8 cellular contexts compared by ENCODE assay signal in genomic region chr10:22335204-22335956, GRCh38. TPM values are rescaled to one million over a fixed set of nuclear protein-coding genes. Genes with fewer than 3 reads are reported as not detected.
DNase-seq lines count a peak whose midpoint lies in the region; ATAC-seq, FAIRE-seq and TF ChIP-seq lines count a peak whose summit lies in the region.

No MANE protein-coding gene starts in this region.

- BruUV-seq in Panc1 (replicated peaks; lab: Mats Ljungman, UMichigan) (no TSS peak), GM12878 (replicated peaks; lab: Mats Ljungman, UMichigan) (no TSS peak)

- H3K4me1 ChIP-seq in Panc1 (ENCODE audit: control insufficient read depth, insufficient read depth, low read length) (no peaks in the 10 kb centered on the region), GM12878 (ENCODE audit: control insufficient read depth, insufficient read depth, low read length) (peaks cover 29% of the 10 kb centered on the region), iPS-20b (ENCODE audit: insufficient read depth, low read length) (no peaks in the 10 kb centered on the region; the same call in 1 of the 2 replicates), skeletal muscle satellite cell (ENCODE audit: control insufficient read depth, insufficient read depth, low read length) (peaks cover 22% of the 10 kb centered on the region)

- ATAC-seq in GM21515 (IDR thresholded peaks at IDR 0.05; ENCODE audit: unreplicated experiment) (peak; percentile 51), Panc1 (peak; percentile 79), GM12878 (peak; percentile 81)

- TF ChIP-seq EP300 in GM12878 (IDR thresholded peaks at IDR 0.05; ENCODE audit: borderline replicate concordance in 1 of 2, control insufficient read depth in 1 of 2, low read depth in 2 of 2, low read length in 2 of 2) = no peak

- H3K36me3 ChIP-seq in Panc1 (ENCODE audit: control insufficient read depth, insufficient read depth, low read length) = no peaks in the 10 kb centered on the region
- no peaks in the 10 kb centered on the region for H3K36me3 ChIP-seq in GM12878 (ENCODE audit: control insufficient read depth in 2 of 2, insufficient read depth in 2 of 2, low read length in 1 of 2)
- no peaks in the 10 kb centered on the region for H3K36me3 ChIP-seq in iPS-20b (ENCODE audit: insufficient read depth, low read depth, low read length)
- H3K36me3 ChIP-seq in skeletal muscle satellite cell (ENCODE audit: insufficient read depth, low read length) = no peaks in the 10 kb centered on the region

- RAD21 ChIA-PET in GM12878 (lab: Charles Lee; ENCODE audit: unreplicated experiment) = interaction anchor here (0.6 kb wide), 1 partner anchor 654 kb away, joined by 5 read pairs; no protein-coding TSS in a partner anchor

- POLR2A ChIA-PET in Panc1 (lab: Charles Lee) = no interaction called here
- POLR2A ChIA-PET in GM12878 (lab: Charles Lee) = interaction anchor here (0.6 kb wide), 2 partner anchors 375 to 873 kb away, joined by 3 to 4 read pairs; no protein-coding TSS in a partner anchor

- H3K27me3 ChIP-seq in Panc1 (ENCODE audit: control insufficient read depth, insufficient read depth, low read length) (peaks cover 14% of the 10 kb centered on the region), GM12878 (replicated peaks in 1 of 2; ENCODE audit: control insufficient read depth in 2 of 2, insufficient read depth in 2 of 2, low read length in 1 of 2) (peaks cover 8 to 31% of the 10 kb centered on the region in 2 experiments), iPS-20b (ENCODE audit: insufficient read depth, low read length) (peaks cover 100% of the 10 kb centered on the region), skeletal muscle satellite cell (ENCODE audit: control insufficient read depth, insufficient read depth, low read length) (peaks cover 52% of the 10 kb centered on the region)

- CTCF ChIA-PET in Panc1 (lab: Charles Lee) (no interaction called here), GM12878 (lab: Yijun Ruan, JAX) (no interaction called here)

- TF ChIP-seq CTCF in Panc1 (IDR thresholded peaks at IDR 0.05) (no peak), GM12878 (IDR thresholded peaks at IDR 0.05 in 2 of 3, conservative IDR thresholded peaks at IDR 0.05 in 1 of 3; ENCODE audit: control insufficient read depth in 2 of 3, extremely low read depth in 1 of 3, insufficient read depth in 1 of 3, low read depth in 3 of 3, low read length in 3 of 3) (no peak)

- H3K79me2 ChIP-seq in GM12878 (ENCODE audit: control insufficient read depth, insufficient read depth, low read length) = no peaks in the 10 kb centered on the region

- peak overlapping the region; percentile 90 for H2AFZ ChIP-seq in GM12878 (ENCODE audit: control insufficient read depth, low read depth, low read length)

- no peak for FAIRE-seq in GM12878 (lab: Jason Lieb, UNC)

- H3K9me3 ChIP-seq in Panc1 (ENCODE audit: control insufficient read depth, insufficient read depth, low read depth, low read length) (no peaks in the 10 kb centered on the region), GM12878 (replicated peaks; ENCODE audit: control insufficient read depth, insufficient read depth, low read length) (no peaks in the 10 kb centered on the region; the same call in 2 of the 3 replicates), iPS-20b (ENCODE audit: insufficient read depth, low read depth, low read length) (peaks cover 3% of the 10 kb centered on the region; the same call in 1 of the 2 replicates), skeletal muscle satellite cell (replicated peaks; ENCODE audit: low read length) (no peaks in the 10 kb centered on the region)

- TF ChIP-seq POLR2A in GM12878 (IDR thresholded peaks at IDR 0.05; ENCODE audit: low read depth, low read length) = peak; percentile 66; the same call in 1 of the 2 replicates

- intact Hi-C loops in Panc1 (cut with micrococcal nuclease; ENCODE audit: unreplicated experiment) = no loop called here
- intact Hi-C loops in GM12878 (cut with micrococcal nuclease; ENCODE audit: unreplicated experiment) = no loop called here

- H3K4me3 ChIP-seq in Panc1 (ENCODE audit: low read depth in 2 of 2, low read length in 2 of 2) = peak overlapping the region; percentile 39 to 63
- H3K4me3 ChIP-seq in GM12878 = peak overlapping the region; percentile 61; the same call in 1 of the 2 replicates
- peak overlapping the region; percentile 51; the same call in 1 of the 2 replicates for H3K4me3 ChIP-seq in iPS-20b (ENCODE audit: low read length)
- H3K4me3 ChIP-seq in skeletal muscle satellite cell (ENCODE audit: low read length) = peak overlapping the region; percentile 70

- no peaks in the 10 kb centered on the region for H4K20me1 ChIP-seq in GM12878 (ENCODE audit: control insufficient read depth, insufficient read depth)

- H3K9ac ChIP-seq in GM12878 (ENCODE audit: control insufficient read depth, insufficient read depth, low read length) = peak overlapping the region; percentile 45
- no peak overlapping the region for H3K9ac ChIP-seq in iPS-20b (ENCODE audit: low read depth, low read length)
- H3K9ac ChIP-seq in skeletal muscle satellite cell (ENCODE audit: low read depth, low read length) = peak overlapping the region; percentile 74

- SMC1A ChIA-PET in GM12878 (lab: Charles Lee; ENCODE audit: uncharacterized antibody, unreplicated experiment) = no interaction called here

- DNase-seq in CD1c-positive myeloid dendritic cell (ENCODE audit: extremely low spot score) = peak; percentile 85
- no peak for DNase-seq in Panc1 (ENCODE audit: low read depth, low spot score)
- no peak for DNase-seq in GM12878 (ENCODE audit: low read depth, low spot score)
- DNase-seq in NCI-H187 treated with DMSO at 0.1 percent for 48 hours (lab: John Stamatoyannopoulos, UW) = no peak
- no peak for DNase-seq in COLO668 (lab: John Stamatoyannopoulos, UW; ENCODE audit: unreplicated experiment)

- H3K4me2 ChIP-seq in GM12878 (ENCODE audit: control insufficient read depth, insufficient read depth) (peak overlapping the region; percentile 94), skeletal muscle satellite cell (ENCODE audit: low read length) (peak overlapping the region; percentile 89)

- WGBS in GM12878 (ENCODE audit: insufficient coverage, insufficient replicate concordance, low lambda C conversion rate, missing lambda C conversion rate) = 6% methylated on average over 61 of the region's 71 CpGs

- in situ Hi-C loops in Panc1 (cut with HindIII; ENCODE audit: low pct_unique_long_range_greater_than_20kb, low sequenced_read_pairs) = no loop called here
- in situ Hi-C loops in GM12878 (cut with MboI) = no loop called here

- TF ChIP-seq RAD21 in GM12878 (IDR thresholded peaks at IDR 0.05; ENCODE audit: insufficient read depth, low read depth, low read length) = no peak

- H3K27ac ChIP-seq in Panc1 (ENCODE audit: low read length) = 0 out of 2 replicates have a peak overlapping the region, but pooled peaks have one; percentile 57
- H3K27ac ChIP-seq in GM12878 (ENCODE audit: control insufficient read depth, insufficient read depth) = no peak overlapping the region
- H3K27ac ChIP-seq in iPS-20b (ENCODE audit: low read length) = no peak overlapping the region

RNA-seq across cellular contexts. Expression of gene SPAG6, which starts 9.9 kb away (rescaled TPM):
- total RNA-seq in Panc1 (2021; ENCODE audit: unreplicated experiment) = not detected
- polyA plus RNA-seq in Panc1 (2012; ENCODE audit: insufficient read length) = not detected
- total RNA-seq in GM12878 (2013; cell fraction: nucleolus; rRNA removed) = 0.21 and 0.49 TPM in 2 replicates
- total RNA-seq in GM12878 (2014; rRNA removed) = 0.27 and 0.51 TPM in 2 replicates
- 0.40 and 0.60 TPM in 2 replicates for total RNA-seq in GM12878 (2014; rRNA removed; fragmentation: Illumina TruSeq; extraction: Trizol)
- 0.21 and 0.36 TPM in 2 replicates for total RNA-seq in GM12878 (2021)
- 0.10 TPM for polyA plus RNA-seq in GM12878 (2011; ENCODE audit: low read depth)
- polyA plus RNA-seq in GM12878 (2011; rRNA removed) = 0.34 and 0.71 TPM in 2 replicates
- polyA plus RNA-seq in GM12878 (2011; cell fraction: cytosol; rRNA removed) = 0.16 and 0.25 TPM in 2 replicates
- 0.30 and 0.38 TPM in 2 replicates for polyA plus RNA-seq in GM12878 (2011; cell fraction: nucleus; rRNA removed)
- polyA plus RNA-seq in GM12878 (2012) = 0.21 and 0.24 TPM in 2 replicates
- 0.53 and 0.95 TPM in 2 replicates for polyA plus RNA-seq in GM12878 (2014; fragmentation: Illumina TruSeq; extraction: Trizol)
- polyA plus RNA-seq in GM12878 (2014; fragmentation: Nextera tagmentation; extraction: Ambion mirVana) = under 1 TPM; 0.13 to 0.26 TPM
- 0.65 and 0.99 TPM in 2 replicates for polyA plus RNA-seq in GM12878 (2014; rRNA removed)
- under 1 TPM in 1 of 2 experiments, not detected in 1; 0.43 TPM for polyA plus RNA-seq in GM12878 (2016; fragmentation: Nextera tagmentation; extraction: Ambion mirVana)
- polyA minus RNA-seq in GM12878 (2011; rRNA and poly(A)+ RNA removed) = 0.21 and 0.22 TPM in 2 replicates
- polyA minus RNA-seq in GM12878 (2011; cell fraction: cytosol; rRNA and poly(A)+ RNA removed) = not detected in 2 replicates
- polyA minus RNA-seq in GM12878 (2011; cell fraction: nucleus; rRNA and poly(A)+ RNA removed) = 0.36 TPM in 1 of 2 replicates, not detected in the other
- total RNA-seq in skeletal muscle satellite cell (2012; rRNA removed) = under 0.01 TPM in 1 of 2 replicates, not detected in the other

RNA-seq across cellular contexts. Expression of gene BMI1, which starts 14.5 kb away (rescaled TPM):
- total RNA-seq in Panc1 (2021; ENCODE audit: unreplicated experiment) = 55.1 TPM
- 27.4 TPM for polyA plus RNA-seq in Panc1 (2012; ENCODE audit: insufficient read length)
- total RNA-seq in GM12878 (2013; cell fraction: nucleolus; rRNA removed) = 43.7 and 47.2 TPM in 2 replicates
- total RNA-seq in GM12878 (2014; rRNA removed) = 27.5 and 34.6 TPM in 2 replicates
- 31.5 and 32.4 TPM in 2 replicates for total RNA-seq in GM12878 (2014; rRNA removed; fragmentation: Illumina TruSeq; extraction: Trizol)
- 29.1 and 29.4 TPM in 2 replicates for total RNA-seq in GM12878 (2021)
- 10.5 TPM for polyA plus RNA-seq in GM12878 (2011; ENCODE audit: low read depth)
- polyA plus RNA-seq in GM12878 (2011; rRNA removed) = 49.7 and 70.6 TPM in 2 replicates
- 20.6 and 22.9 TPM in 2 replicates for polyA plus RNA-seq in GM12878 (2011; cell fraction: cytosol; rRNA removed)
- polyA plus RNA-seq in GM12878 (2011; cell fraction: nucleus; rRNA removed) = 77.8 and 78.2 TPM in 2 replicates
- 25.9 and 26.9 TPM in 2 replicates for polyA plus RNA-seq in GM12878 (2012)
- polyA plus RNA-seq in GM12878 (2014; fragmentation: Illumina TruSeq; extraction: Trizol) = 32.1 and 39.0 TPM in 2 replicates
- 10 to 100 TPM in 1 of 2 experiments, 1 to 10 TPM in 1; 8.0 to 12.4 TPM for polyA plus RNA-seq in GM12878 (2014; fragmentation: Nextera tagmentation; extraction: Ambion mirVana)
- 24.2 and 24.6 TPM in 2 replicates for polyA plus RNA-seq in GM12878 (2014; rRNA removed)
- polyA plus RNA-seq in GM12878 (2016; fragmentation: Nextera tagmentation; extraction: Ambion mirVana) = 10 to 100 TPM; 17.4 to 19.5 TPM
- 47.5 and 83.2 TPM in 2 replicates for polyA minus RNA-seq in GM12878 (2011; rRNA and poly(A)+ RNA removed)
- 16.7 and 33.9 TPM in 2 replicates for polyA minus RNA-seq in GM12878 (2011; cell fraction: cytosol; rRNA and poly(A)+ RNA removed)
- 18.1 and 22.3 TPM in 2 replicates for polyA minus RNA-seq in GM12878 (2011; cell fraction: nucleus; rRNA and poly(A)+ RNA removed)
- total RNA-seq in skeletal muscle satellite cell (2012; rRNA removed) = 58.3 and 69.0 TPM in 2 replicates

RNA-seq across cellular contexts. Expression of gene COMMD3, which starts 19.2 kb away (rescaled TPM):
- total RNA-seq in Panc1 (2021; ENCODE audit: unreplicated experiment) (35.6 TPM), GM12878 (2014; rRNA removed) (65.3 and 70.9 TPM in 2 replicates), GM12878 (2014; rRNA removed; fragmentation: Illumina TruSeq; extraction: Trizol) (64.5 and 72.3 TPM in 2 replicates), GM12878 (2021) (68.0 and 74.3 TPM in 2 replicates)
- polyA plus RNA-seq in Panc1 (2012; ENCODE audit: insufficient read length) = 28.6 TPM
- total RNA-seq in GM12878 (2013; cell fraction: nucleolus; rRNA removed) = 52.1 and 56.3 TPM in 2 replicates
- 65.1 TPM for polyA plus RNA-seq in GM12878 (2011; ENCODE audit: low read depth)
- polyA plus RNA-seq in GM12878 (2011; rRNA removed) (101 and 151 TPM in 2 replicates), GM12878 (2014; fragmentation: Illumina TruSeq; extraction: Trizol) (68.1 and 74.9 TPM in 2 replicates), GM12878 (2014; fragmentation: Nextera tagmentation; extraction: Ambion mirVana) (100 to 1,000 TPM; 238 to 248 TPM), GM12878 (2014; rRNA removed) (60.9 and 64.7 TPM in 2 replicates), GM12878 (2016; fragmentation: Nextera tagmentation; extraction: Ambion mirVana) (100 to 1,000 TPM; 171 to 205 TPM)
- polyA plus RNA-seq in GM12878 (2011; cell fraction: cytosol; rRNA removed) = 33.9 and 35.7 TPM in 2 replicates
- polyA plus RNA-seq in GM12878 (2011; cell fraction: nucleus; rRNA removed) = 63.7 and 81.5 TPM in 2 replicates
- polyA plus RNA-seq in GM12878 (2012) = 65.2 and 75.4 TPM in 2 replicates
- polyA minus RNA-seq in GM12878 (2011; rRNA and poly(A)+ RNA removed) = 16.1 and 21.0 TPM in 2 replicates
- polyA minus RNA-seq in GM12878 (2011; cell fraction: cytosol; rRNA and poly(A)+ RNA removed) = 2.5 and 4.7 TPM in 2 replicates
- polyA minus RNA-seq in GM12878 (2011; cell fraction: nucleus; rRNA and poly(A)+ RNA removed) = 21.8 and 26.3 TPM in 2 replicates
- 48.7 and 49.9 TPM in 2 replicates for total RNA-seq in skeletal muscle satellite cell (2012; rRNA removed)
